In the genomic region with DNA sequence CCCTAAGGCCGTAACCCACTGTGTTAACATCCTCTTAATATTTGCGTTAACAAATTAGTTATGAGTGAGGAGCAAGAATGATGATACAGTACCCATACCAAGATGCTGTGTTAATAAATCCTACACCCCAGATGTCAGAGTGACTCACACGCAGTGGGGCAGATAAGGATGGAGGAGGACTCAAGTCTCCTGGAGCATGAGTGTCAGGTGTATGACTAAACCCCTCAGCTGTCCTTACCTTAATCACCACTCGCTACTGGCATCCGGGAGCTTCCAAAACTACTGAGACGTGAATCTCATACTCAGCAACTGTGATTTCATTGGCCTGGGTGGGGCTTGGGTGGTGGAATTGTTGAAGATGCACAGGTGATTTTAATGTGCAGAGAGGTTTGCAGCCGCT, we compare ENCODE assay signal across 19 cellular contexts.
DNase-seq lines count a peak whose midpoint lies in the region; ATAC-seq and TF ChIP-seq lines count a peak whose summit lies in the region.
"Had no signal": no experiment of that assay in that cellular context is flagged by ENCODE, and none has a peak within 500 bp of the region (broad histone marks: within the 10 kb centered on the region; RNA-seq: fewer than 3 reads in every experiment).

No MANE protein-coding gene starts in this region.

- no peaks in the 10 kb centered on the region for H3K79me2 ChIP-seq in trophoblast cell (ENCODE audit: control insufficient read depth, insufficient read depth, low read length, poor library complexity)

- H2AK5ac ChIP-seq in trophoblast cell (ENCODE audit: low read length), result no peak overlapping the region

- H3K9ac ChIP-seq in trophoblast cell (ENCODE audit: low read length), result no peak overlapping the region
- H3K9ac ChIP-seq: GM23248, SK-N-SH had no signal

- DNase-seq in NCI-H226 (peak; percentile 93), amniotic epithelial cell (ENCODE audit: low read depth) (peak; percentile 5), foreskin keratinocyte (peak; percentile 79 to 92), trophoblast cell (peak; percentile 23 to 39), LoVo (ENCODE audit: low spot score) (no peak)
- no peak for DNase-seq in activated T-cell treated with anti-CD3 and anti-CD28 coated beads, Interleukin-2, amount 50 U/mL, for 1 hour
- no peak for DNase-seq in activated CD4-positive, alpha-beta T cell treated with anti-CD3 and anti-CD28 coated beads, Interleukin-2, amount 50 U/mL, for 1 hour
- DNase-seq: BE2C; Calu3; CD4-positive, alpha-beta T cell; GM23248; HCEC 1CT; NCI-H1048; NCI-H146; NCI-H2081; NCI-H510A; SHP77; SK-N-SH had no signal

- H2BK120ac ChIP-seq in trophoblast cell (ENCODE audit: insufficient read depth, low read length, poor library complexity), result no peak overlapping the region

- peaks cover 1% of the 10 kb centered on the region for H3K9me3 ChIP-seq in trophoblast cell (ENCODE audit: insufficient read depth, low read depth, low read length)
- H3K9me3 ChIP-seq: BE2C, SK-N-SH had no signal

- no peak overlapping the region for H4K8ac ChIP-seq in trophoblast cell (ENCODE audit: low read depth, low read length)

- no peak overlapping the region for H3K27ac ChIP-seq in foreskin keratinocyte
- H3K27ac ChIP-seq in trophoblast cell (ENCODE audit: low read depth, low read length), result no peak overlapping the region
- H3K27ac ChIP-seq: GM23248, HL-60 had no signal

- WGBS in trophoblast cell (ENCODE audit: extremely low coverage, insufficient coverage, insufficient read length), result no CpG with 5 or more reads among the region's 7 CpGs

- H3K18ac ChIP-seq in trophoblast cell (ENCODE audit: low read length), result no peak overlapping the region

- no peak overlapping the region for H2BK5ac ChIP-seq in trophoblast cell (ENCODE audit: low read depth, low read length, poor library complexity)

- peaks cover 4 to 8% of the 10 kb centered on the region in 2 experiments for H3K36me3 ChIP-seq in trophoblast cell (ENCODE audit: control insufficient read depth in 1 of 2, insufficient read depth in 2 of 2, low read length in 2 of 2)
- H3K36me3 ChIP-seq: BE2C had no signal

- H3K4me2 ChIP-seq in trophoblast cell (ENCODE audit: low read length), result no peak overlapping the region
- H3K4me2 ChIP-seq: SK-N-SH had no signal

- no peak overlapping the region for H4K91ac ChIP-seq in trophoblast cell (ENCODE audit: low read depth, low read length)

- no peak overlapping the region for H4K12ac ChIP-seq in trophoblast cell (ENCODE audit: low read depth, low read length)

- no peak for TF ChIP-seq CTCF in foreskin keratinocyte (conservative IDR thresholded peaks at IDR 0.05)

- no peaks in the 10 kb centered on the region for H3K27me3 ChIP-seq in foreskin keratinocyte
- H3K27me3 ChIP-seq in trophoblast cell (ENCODE audit: insufficient read depth, low read length), result no peaks in the 10 kb centered on the region

- H3K23ac ChIP-seq in trophoblast cell (ENCODE audit: low read length), result no peak overlapping the region

- H3K4me1 ChIP-seq in foreskin keratinocyte, result no peaks in the 10 kb centered on the region
- no peaks in the 10 kb centered on the region for H3K4me1 ChIP-seq in trophoblast cell (ENCODE audit: control insufficient read depth in 1 of 2, insufficient read depth in 2 of 2, low read length in 2 of 2)
- H3K4me1 ChIP-seq: BE2C had no signal

- no peak overlapping the region for H2AFZ ChIP-seq in trophoblast cell (ENCODE audit: insufficient read depth, low read length, poor library complexity)
- H2AFZ ChIP-seq: GM23248 had no signal

- no peak overlapping the region for H2BK12ac ChIP-seq in trophoblast cell (ENCODE audit: low read length)

- H3K79me1 ChIP-seq in trophoblast cell (ENCODE audit: low read length), result no peaks in the 10 kb centered on the region

- H3K14ac ChIP-seq in trophoblast cell (ENCODE audit: low read length), result no peak overlapping the region

- peak; percentile 99 for ATAC-seq in foreskin keratinocyte

- no peak overlapping the region for H3K4ac ChIP-seq in trophoblast cell (ENCODE audit: low read depth, low read length)

- H3K4me3 ChIP-seq in trophoblast cell (ENCODE audit: low read depth, low read length), result no peak overlapping the region
- H3K4me3 ChIP-seq: GM23248 had no signal

Comparison
In these comparisons a context has a peak if more than half of its experiments do, and no peak if none do; other contexts are left out.
1. DNase-seq: peak in NCI-H226 (single experiment), amniotic epithelial cell (single experiment), foreskin keratinocyte (2 of 2) and trophoblast cell (2 of 2); none in activated T-cell treated with anti-CD3 and anti-CD28 coated beads, Interleukin-2, amount 50 U/mL, for 1 hour (single experiment), activated CD4-positive, alpha-beta T cell treated with anti-CD3 and anti-CD28 coated beads, Interleukin-2, amount 50 U/mL, for 1 hour (single experiment) and LoVo (single experiment).